Comparison of ENCODE assay signal across 8 cellular contexts in the genomic region with DNA sequence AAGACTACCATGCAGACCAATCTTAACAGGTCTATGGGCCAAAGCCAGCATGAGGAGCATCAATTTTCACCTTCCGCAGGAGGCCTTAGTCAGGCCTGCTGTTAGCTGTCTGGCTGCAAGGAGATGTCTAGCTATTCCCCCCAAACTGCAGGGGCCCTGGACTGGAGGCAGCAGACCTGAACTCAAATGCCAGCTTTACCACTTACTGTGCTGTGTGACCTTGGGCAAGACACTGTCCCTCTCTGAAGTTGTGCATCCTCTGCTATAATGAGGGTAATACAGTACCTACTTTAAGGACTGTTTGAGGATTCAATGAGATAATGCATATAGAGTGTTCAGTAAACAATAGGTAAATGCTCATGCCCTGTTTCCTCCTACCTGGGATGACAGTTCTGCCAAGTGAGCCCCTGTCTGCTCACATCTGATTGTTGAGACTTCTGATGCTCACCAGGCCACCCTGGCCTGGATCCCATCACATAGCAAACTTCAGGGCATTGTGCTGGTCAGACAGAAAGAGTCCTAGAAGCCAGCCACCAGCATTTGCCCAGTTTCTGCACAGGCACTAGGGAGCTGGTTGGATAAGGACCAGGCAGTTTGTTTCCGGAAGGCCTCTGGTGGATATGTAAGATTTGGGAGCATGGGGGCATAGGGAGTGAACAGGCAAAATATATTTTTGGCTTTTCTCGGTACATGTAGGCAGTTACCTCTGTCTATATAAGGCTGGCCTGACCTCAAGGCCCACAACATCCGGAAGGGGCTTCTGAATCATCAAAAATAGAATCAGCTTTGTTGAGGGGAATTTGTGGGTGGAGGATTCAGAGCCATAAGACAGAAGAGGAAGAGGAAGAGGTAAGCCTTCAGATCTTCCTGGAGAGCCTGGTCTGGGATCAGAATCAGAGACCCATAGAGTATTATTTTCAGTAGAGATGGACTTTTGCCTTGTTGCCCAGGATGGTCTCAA. TPM values are rescaled to one million over a fixed set of nuclear protein-coding genes. Genes with fewer than 3 reads are reported as not detected.
DNase-seq lines count a peak whose midpoint lies in the region; ATAC-seq, FAIRE-seq and TF ChIP-seq lines count a peak whose summit lies in the region.

No MANE protein-coding gene starts in this region.

- no peaks in the 10 kb centered on the region for H4K20me1 ChIP-seq in H1 (replicated peaks in 1 of 2; ENCODE audit: control insufficient read depth in 1 of 2, insufficient read depth in 2 of 2, low read length in 2 of 2)

- H4K8ac ChIP-seq in H1 (ENCODE audit: extremely low read depth, insufficient read depth, low read length) = no peak overlapping the region

- peak overlapping the region; percentile 11; the same call in 1 of the 2 replicates for H3K18ac ChIP-seq in H1 (ENCODE audit: extremely low read depth, low read length)

- POLR2A ChIA-PET in H1 (lab: Charles Lee; ENCODE audit: partially characterized antibody) = interaction anchor here (0.8 to 2.6 kb wide), 5 partner anchors 9 to 130 kb away, joined by 3 to 8 read pairs (median 4); a partner anchor contains a TSS

- H2AK5ac ChIP-seq in H1 (ENCODE audit: low read depth, low read length) = no peak overlapping the region; the same call in 1 of the 2 replicates

- H3K14ac ChIP-seq in H1 (ENCODE audit: insufficient read length) = no peak overlapping the region

- no peak overlapping the region; a peak in 2 of 7 replicates for H3K9ac ChIP-seq in H1 (replicated peaks in 1 of 4; ENCODE audit: extremely low read depth in 1 of 4, low read depth in 3 of 4, low read length in 3 of 4)

- H3K23me2 ChIP-seq in H1 (ENCODE audit: low read depth, low read length) = no peaks in the 10 kb centered on the region

- no peak overlapping the region for H2AFZ ChIP-seq in H1 (ENCODE audit: low read length)

- H2BK120ac ChIP-seq in H1 (replicated peaks; ENCODE audit: low read depth, low read length) = peak overlapping the region; percentile 45

- no peak overlapping the region for H2BK15ac ChIP-seq in H1 (ENCODE audit: low read length)

- peak overlapping the region; percentile 16; the same call in 1 of the 2 replicates for H2BK20ac ChIP-seq in H1 (ENCODE audit: low read length)

- H3K23ac ChIP-seq in H1 (ENCODE audit: insufficient read length) = no peak overlapping the region

- no peak for FAIRE-seq in H1 (lab: Jason Lieb, UNC)

- H3K56ac ChIP-seq in H1 (replicated peaks; ENCODE audit: insufficient read length, low read depth, low read length) = no peak overlapping the region

- H4K5ac ChIP-seq in H1 (ENCODE audit: insufficient read length, low read depth, low read length) = no peak overlapping the region

- H2BK12ac ChIP-seq in H1 (ENCODE audit: low read depth, low read length) = peak overlapping the region; percentile 21; the same call in 1 of the 2 replicates

- WGBS in H1 (ENCODE audit: extremely low coverage in 1 of 2, insufficient coverage in 1 of 2, insufficient read length in 1 of 2, insufficient replicate concordance in 2 of 2, low coverage in 1 of 2, low lambda C conversion rate in 2 of 2, missing lambda C conversion rate in 1 of 2), 2 experiments = 79% methylated on average over 4 of the region's 4 CpGs; no CpG with 5 or more reads in 1 of the 2 experiments

- H4K91ac ChIP-seq in H1 (replicated peaks; ENCODE audit: insufficient read length, low read length) = peak overlapping the region; percentile 31

- H3K4me3 ChIP-seq in H1 (ENCODE audit: extremely low read depth in 1 of 4, insufficient read depth in 2 of 4, low read depth in 3 of 4, low read length in 4 of 4) = no peak overlapping the region
- no peak overlapping the region for H3K4me3 ChIP-seq in right atrium auricular region

- TF ChIP-seq CTCF in GM10266 (IDR thresholded peaks at IDR 0.05; ENCODE audit: control insufficient read depth, insufficient read depth, low read depth, missing control alignments) = no peak
- no peak for TF ChIP-seq CTCF in H1 (IDR thresholded peaks at IDR 0.05; ENCODE audit: control extremely low read depth in 1 of 3, insufficient read depth in 1 of 3, low read depth in 1 of 3, low read length in 3 of 3)
- TF ChIP-seq CTCF in right atrium auricular region (IDR thresholded peaks at IDR 0.05) = no peak

- peak overlapping the region; percentile 10 to 43; a peak in 2 of 4 replicates for H3K4me2 ChIP-seq in H1 (ENCODE audit: insufficient read depth in 1 of 2, low read depth in 2 of 2, low read length in 2 of 2)

- ATAC-seq in GM21825 (IDR thresholded peaks at IDR 0.05; ENCODE audit: unreplicated experiment) = peak; percentile 66

- H2BK5ac ChIP-seq in H1 (ENCODE audit: low read depth, low read length) = no peak overlapping the region

- no peak for TF ChIP-seq POLR2A in H1 (IDR thresholded peaks at IDR 0.05; ENCODE audit: control extremely low read depth in 1 of 2, low read depth in 2 of 2, low read length in 2 of 2)

- no peaks in the 10 kb centered on the region for H3K36me3 ChIP-seq in H1 (ENCODE audit: control insufficient read depth in 2 of 4, insufficient read depth in 4 of 4, low read length in 3 of 4)
- no peaks in the 10 kb centered on the region for H3K36me3 ChIP-seq in right atrium auricular region

- H3K27ac ChIP-seq in H1 (ENCODE audit: low read depth, low read length) = no peak overlapping the region
- no peak overlapping the region for H3K27ac ChIP-seq in right atrium auricular region

- no peak for TF ChIP-seq EP300 in H1 (IDR thresholded peaks at IDR 0.05; ENCODE audit: borderline replicate concordance in 1 of 2, low read depth in 2 of 2, low read length in 2 of 2)

- no peaks in the 10 kb centered on the region for H3K79me2 ChIP-seq in H1 (ENCODE audit: control insufficient read depth in 1 of 2, insufficient read depth in 2 of 2, low read length in 2 of 2)

- DNase-seq in GM10266 (ENCODE audit: extremely low spot score) (peak; percentile 73), MV-4-11 (lab: John Stamatoyannopoulos, UW) (peak; percentile 99), H1 (ENCODE audit: low read depth in 1 of 2, low spot score in 2 of 2) (no peak), D341Med (ENCODE audit: low spot score) (no peak), ecto neural progenitor cell (ENCODE audit: low spot score) (no peak), NCI-H69 (lab: John Stamatoyannopoulos, UW) (no peak), right atrium auricular region (ENCODE audit: low spot score) (no peak)

- H3K4ac ChIP-seq in H1 (replicated peaks; ENCODE audit: insufficient read length, low read depth, low read length) = no peak overlapping the region

- H3K79me1 ChIP-seq in H1 (ENCODE audit: low read depth, low read length) = no peaks in the 10 kb centered on the region

- H3K27me3 ChIP-seq in H1 (replicated peaks in 1 of 4; ENCODE audit: control insufficient read depth in 3 of 4, extremely low read depth in 1 of 4, insufficient read depth in 3 of 4, low read length in 3 of 4) (no peaks in the 10 kb centered on the region; a peak in 2 of 7 replicates), right atrium auricular region (no peaks in the 10 kb centered on the region)

- no peaks in the 10 kb centered on the region for H3K9me3 ChIP-seq in H1 (ENCODE audit: insufficient read depth in 2 of 2, low read depth in 1 of 2, low read length in 1 of 2)
- no peaks in the 10 kb centered on the region for H3K9me3 ChIP-seq in right atrium auricular region

- H3K4me1 ChIP-seq in H1 (replicated peaks in 1 of 4; ENCODE audit: control insufficient read depth in 3 of 4, insufficient read depth in 4 of 4, low read length in 3 of 4) (peaks cover 12 to 33% (median 23%) of the 10 kb centered on the region in 4 experiments), right atrium auricular region (no peaks in the 10 kb centered on the region)

- no peak for TF ChIP-seq RAD21 in H1 (IDR thresholded peaks at IDR 0.05 in 1 of 2, conservative IDR thresholded peaks at IDR 0.05 in 1 of 2; ENCODE audit: low read depth in 2 of 2, low read length in 2 of 2)

- CTCF ChIA-PET in H1 (lab: Charles Lee; ENCODE audit: partially characterized antibody) = interaction anchor here (0.7 to 7.7 kb wide), 8 partner anchors 8 to 34 kb away, joined by 3 to 64 read pairs (median 4); no protein-coding TSS in a partner anchor

TF ChIP-seq in H1, 55 proteins besides CTCF, POLR2A, EP300 and RAD21:
- no peak for TF ChIP-seq HDAC6 (IDR thresholded peaks at IDR 0.05; ENCODE audit: low read depth, low read length)
- TF ChIP-seq MAFK (IDR thresholded peaks at IDR 0.05; ENCODE audit: low read depth, low read length) = 0 out of 2 replicates have a peak, but pooled peaks have one; percentile 2
- peak; percentile 96 for TF ChIP-seq KDM1A (IDR thresholded peaks at IDR 0.05; ENCODE audit: borderline replicate concordance, low read length)
- TF ChIP-seq RFX5 (IDR thresholded peaks at IDR 0.05; ENCODE audit: borderline replicate concordance, low read depth, low read length) = no peak
- TF ChIP-seq CREB1 (IDR thresholded peaks at IDR 0.05) = no peak
- no peak for TF ChIP-seq SUZ12 (IDR thresholded peaks at IDR 0.05; ENCODE audit: low read length)
- TF ChIP-seq, protein P1, sequence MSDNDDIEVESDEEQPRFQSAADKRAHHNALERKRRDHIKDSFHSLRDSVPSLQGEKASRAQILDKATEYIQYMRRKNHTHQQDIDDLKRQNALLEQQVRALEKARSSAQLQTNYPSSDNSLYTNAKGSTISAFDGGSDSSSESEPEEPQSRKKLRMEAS (IDR thresholded peaks at IDR 0.05) = peak; percentile 10; the same call in 1 of the 2 replicates

RNA-seq across cellular contexts. Expression of a gene that starts 2.3 kb away (rescaled TPM):
- total RNA-seq in H1 (2021; fragmentation: NEBNext Ultra II Directional; extraction: Animal tissue kit (Norgen Biotek cat#: 25700)) = 0.13 and 0.25 TPM in 2 replicates
- 0.09 and 0.14 TPM in 2 replicates for polyA plus RNA-seq in H1 (2011; rRNA removed)
- 0.12 TPM for polyA plus RNA-seq in H1 (2011; cell fraction: cytosol; rRNA removed)
- not detected for polyA plus RNA-seq in H1 (2011; cell fraction: nucleus; rRNA removed)
- 0.08 to 0.10 TPM (median 0.08 TPM) in 3 of 4 replicates, not detected in the other for polyA plus RNA-seq in H1 (2012, experiment 1 of 2)
- polyA plus RNA-seq in H1 (2012, experiment 2 of 2) = 0.10 TPM
- polyA plus RNA-seq in H1 (2013, experiment 1 of 2) = 0.18 TPM
- 0.18 TPM for polyA plus RNA-seq in H1 (2013, experiment 2 of 2)
- not detected in 2 replicates for polyA minus RNA-seq in H1 (2011; rRNA and poly(A)+ RNA removed)
- not detected for polyA minus RNA-seq in H1 (2011; cell fraction: cytosol; rRNA and poly(A)+ RNA removed)
- polyA minus RNA-seq in H1 (2011; cell fraction: nucleus; rRNA and poly(A)+ RNA removed) = 0.60 TPM
- not detected for total RNA-seq in right atrium auricular region

RNA-seq across cellular contexts. Expression of a gene that starts 39.4 kb away (rescaled TPM):
- total RNA-seq in H1 (2021; fragmentation: NEBNext Ultra II Directional; extraction: Animal tissue kit (Norgen Biotek cat#: 25700)) = 15.9 and 17.8 TPM in 2 replicates
- polyA plus RNA-seq in H1 (2011; rRNA removed) = 6.2 and 8.8 TPM in 2 replicates
- polyA plus RNA-seq in H1 (2011; cell fraction: cytosol; rRNA removed) = 14.9 TPM
- polyA plus RNA-seq in H1 (2011; cell fraction: nucleus; rRNA removed) = 13.5 TPM
- polyA plus RNA-seq in H1 (2012, experiment 1 of 2) = 9.4 to 16.9 TPM (median 10.3 TPM) in 4 replicates
- 0.54 TPM for polyA plus RNA-seq in H1 (2012, experiment 2 of 2)
- 11.5 TPM for polyA plus RNA-seq in H1 (2013, experiment 1 of 2)
- polyA plus RNA-seq in H1 (2013, experiment 2 of 2) = 10.4 TPM
- 16.8 and 19.3 TPM in 2 replicates for polyA minus RNA-seq in H1 (2011; rRNA and poly(A)+ RNA removed)
- polyA minus RNA-seq in H1 (2011; cell fraction: cytosol; rRNA and poly(A)+ RNA removed) = 10.0 TPM
- polyA minus RNA-seq in H1 (2011; cell fraction: nucleus; rRNA and poly(A)+ RNA removed) = 35.9 TPM
- total RNA-seq in right atrium auricular region = 1 to 10 TPM in 1 of 2 donors, under 1 TPM in 1; 0.79 to 1.3 TPM

Comparison
In these comparisons a context has a peak if more than half of its experiments do, and no peak if none do; other contexts are left out.
1. DNase-seq: peak in GM10266 (single experiment) and MV-4-11 (single experiment); none in H1 (0 of 2), D341Med (single experiment), ecto neural progenitor cell (single experiment), NCI-H69 (single experiment) and right atrium auricular region (single experiment).